Comparison of ENCODE assay signal across 10 cellular contexts in genomic region chr10:6062101-6062771, GRCh38. TPM values are rescaled to one million over a fixed set of nuclear protein-coding genes. Genes with fewer than 3 reads are reported as not detected.
DNase-seq lines count a peak whose midpoint lies in the region; ATAC-seq and TF ChIP-seq lines count a peak whose summit lies in the region.
"Had no signal": no experiment of that assay in that cellular context is flagged by ENCODE, and none has a peak within 500 bp of the region (broad histone marks: within the 10 kb centered on the region; RNA-seq: fewer than 3 reads in every experiment).

IL2RA (minus strand) TSS chr10:6062367; CDS start chr10:6062151, 216 bp downstream.

- no peak for ATAC-seq in Right ventricle myocardium superior (ENCODE audit: poor library complexity)
- ATAC-seq in psoas muscle, result no peak

- H3K4me1 Mint-ChIP-seq in osteocyte (ENCODE audit: unreplicated experiment), result no peaks in the 10 kb centered on the region

- H3K4me1 ChIP-seq in right atrium auricular region, result peaks cover 0 to 5% of the 10 kb centered on the region in 2 donors
- peaks cover 6% of the 10 kb centered on the region for H3K4me1 ChIP-seq in psoas muscle

- H3K4me3 ChIP-seq in right atrium auricular region (no peak within 1 kb of the TSS), psoas muscle (peak within 1 kb of the TSS; percentile 7)

- WGBS in psoas muscle, 3 donors, result 84 to 87% (median 85%) methylated on average over 18 of the region's 18 CpGs

- no peaks in the 10 kb centered on the region for H3K36me3 ChIP-seq in right atrium auricular region
- H3K36me3 ChIP-seq in psoas muscle (ENCODE audit: insufficient read depth in 1 of 2, low read depth in 1 of 2), result no peaks in the 10 kb centered on the region

- H3K27ac ChIP-seq in right atrium auricular region, result no peak within 1 kb of the TSS
- H3K27ac ChIP-seq in psoas muscle, result no peak within 1 kb of the TSS
- H3K27ac ChIP-seq: RWPE1 had no signal

- H3K27me3 Mint-ChIP-seq in osteocyte (ENCODE audit: unreplicated experiment), result peaks cover 34% of the 10 kb centered on the region

- H3K9me3 Mint-ChIP-seq in osteocyte (ENCODE audit: unreplicated experiment), result no peaks in the 10 kb centered on the region

- DNase-seq in Right ventricle myocardium superior (peak; percentile 53), right atrium auricular region (ENCODE audit: low spot score) (no peak), psoas muscle (no peak), osteocyte (ENCODE audit: extremely low spot score, unreplicated experiment) (no peak), NCI-H1694 treated with DMSO at 0.1 percent for 48 hours (lab: John Stamatoyannopoulos, UW) (no peak), putamen (ENCODE audit: low spot score) (no peak), GF-D8 (lab: John Stamatoyannopoulos, UW) (no peak)
- DNase-seq in activated effector memory CD4-positive, alpha-beta T cell treated with anti-CD3 and anti-CD28 coated beads, Interleukin-2, amount 50 U/mL, for 16 hours, result peak; percentile 90
- DNase-seq: cerebellar nuclear complex had no signal

- H3K27me3 ChIP-seq in right atrium auricular region (no peaks in the 10 kb centered on the region), psoas muscle (ENCODE audit: insufficient read depth in 3 of 3, low read length in 2 of 3) (no peaks in the 10 kb centered on the region)

- H3K9me3 ChIP-seq in right atrium auricular region (no peaks in the 10 kb centered on the region), psoas muscle (no peaks in the 10 kb centered on the region)

- no peak within 1 kb of the TSS for H3K4me3 Mint-ChIP-seq in osteocyte (ENCODE audit: unreplicated experiment)

- H3K27ac Mint-ChIP-seq in osteocyte (ENCODE audit: unreplicated experiment), result no peak within 1 kb of the TSS

- H3K36me3 Mint-ChIP-seq in osteocyte (ENCODE audit: unreplicated experiment), result no peaks in the 10 kb centered on the region

- intact Hi-C loops in Right ventricle myocardium superior (cut with DNase I) (no loop called here), psoas muscle (cut with DNase I) (no loop called here)

- TF ChIP-seq CTCF in right atrium auricular region (IDR thresholded peaks at IDR 0.05) (no peak), psoas muscle (IDR thresholded peaks at IDR 0.05) (no peak), osteocyte (IDR thresholded peaks at IDR 0.05) (no peak)

RNA-seq across cellular contexts. Expression of gene IL2RA, which starts in this region (rescaled TPM):
- total RNA-seq in Right ventricle myocardium superior, result 2.3 TPM
- total RNA-seq in right atrium auricular region, result under 1 TPM; 0.16 to 0.30 TPM
- 1 to 10 TPM in 1 of 4 donors, under 1 TPM in 3; 0.13 to 1.8 (median 0.73) TPM for total RNA-seq in psoas muscle
- under 1 TPM; 0.08 to 0.20 (median 0.12) TPM for polyA plus RNA-seq in psoas muscle
- total RNA-seq in osteocyte, result not detected in 2 replicates

Comparison
In these comparisons a context has a peak if more than half of its experiments do, and no peak if none do; other contexts are left out.
1. DNase-seq: peak in Right ventricle myocardium superior (single experiment) and activated effector memory CD4-positive, alpha-beta T cell treated with anti-CD3 and anti-CD28 coated beads, Interleukin-2, amount 50 U/mL, for 16 hours (single experiment); none in right atrium auricular region (single experiment), psoas muscle (0 of 2), osteocyte (single experiment), NCI-H1694 treated with DMSO at 0.1 percent for 48 hours (single experiment), putamen (single experiment) and GF-D8 (single experiment).